9 cellular contexts compared by ENCODE assay signal in genomic region chr15:93024716-93025624, GRCh38.
DNase-seq lines count a peak whose midpoint lies in the region; ATAC-seq, FAIRE-seq and TF ChIP-seq lines count a peak whose summit lies in the region.
"Had no signal": no experiment of that assay in that cellular context is flagged by ENCODE, and none has a peak within 500 bp of the region (broad histone marks: within the 10 kb centered on the region; RNA-seq: fewer than 3 reads in every experiment).

No MANE protein-coding gene starts in this region.

- H3K36me3 Mint-ChIP-seq in activated naive CD4-positive, alpha-beta T cell treated with anti-CD3 and anti-CD28 coated beads, Interleukin-2, amount 10 ng/mL, durations not matched to agents 7 days and 5 days, result peaks cover 66% of the 10 kb centered on the region
- H3K36me3 Mint-ChIP-seq in WTC11, result peaks cover 66% of the 10 kb centered on the region
- H3K36me3 Mint-ChIP-seq in endothelial cell (ENCODE audit: low read depth, unreplicated experiment), result peaks cover 66% of the 10 kb centered on the region

- CTCF ChIA-PET in activated naive CD4-positive, alpha-beta T cell treated with anti-CD3 and anti-CD28 coated beads, Interleukin-2, amount 10 ng/mL, durations not matched to agents 7 days and 5 days (lab: Charles Lee), result interaction anchor here (1.2 to 5.4 kb wide), 3 partner anchors 63 to 1095 kb away, joined by 3 to 46 read pairs (median 5); no protein-coding TSS in a partner anchor
- CTCF ChIA-PET in WTC11 (lab: Charles Lee), result no interaction called here

- DNase-seq in activated naive CD4-positive, alpha-beta T cell treated with anti-CD3 and anti-CD28 coated beads, Interleukin-2, amount 10 ng/mL, durations not matched to agents 7 days and 5 days, result no peak
- no peak for DNase-seq in activated naive CD4-positive, alpha-beta T cell treated with anti-CD3 and anti-CD28 coated beads, Interleukin-2, amount 50 U/mL, for 16 hours
- DNase-seq in WTC11 (ENCODE audit: low spot score), result no peak
- DNase-seq in endothelial cell (ENCODE audit: low spot score), result no peak
- DNase-seq in substantia nigra (lab: John Stamatoyannopoulos, UW), result no peak
- no peak for DNase-seq in GM12891 (ENCODE audit: insufficient read length, low spot score)
- DNase-seq in activated CD4-positive, alpha-beta T cell treated with anti-CD3 and anti-CD28 coated beads, Interleukin-2, amount 50 U/mL, for 1 hour, result no peak
- no peak for DNase-seq in stimulated activated CD4-positive, alpha-beta T cell treated with anti-CD3 and anti-CD28 coated beads, Interleukin-15, amount 100 ng/mL, for 24 hours
- DNase-seq: NCI-H2029 treated with DMSO at 0.1 percent for 48 hours had no signal

- peak overlapping the region; percentile 74 for H3K27ac Mint-ChIP-seq in activated naive CD4-positive, alpha-beta T cell treated with anti-CD3 and anti-CD28 coated beads, Interleukin-2, amount 10 ng/mL, durations not matched to agents 7 days and 5 days
- H3K27ac Mint-ChIP-seq in WTC11 (peak overlapping the region; percentile 17; the same call in 1 of the 2 replicates), endothelial cell (ENCODE audit: unreplicated experiment) (peak overlapping the region; percentile 39)

- TF ChIP-seq CTCF in WTC11 (IDR thresholded peaks at IDR 0.05) (no peak), endothelial cell (IDR thresholded peaks at IDR 0.05; ENCODE audit: unreplicated experiment) (no peak)

- H3K9me3 Mint-ChIP-seq in activated naive CD4-positive, alpha-beta T cell treated with anti-CD3 and anti-CD28 coated beads, Interleukin-2, amount 10 ng/mL, durations not matched to agents 7 days and 5 days, result no peaks in the 10 kb centered on the region
- H3K9me3 Mint-ChIP-seq in WTC11, result no peaks in the 10 kb centered on the region
- no peaks in the 10 kb centered on the region for H3K9me3 Mint-ChIP-seq in endothelial cell (ENCODE audit: unreplicated experiment)

- no peak for TF ChIP-seq POLR2A in GM12891 (IDR thresholded peaks at IDR 0.05; ENCODE audit: low read depth, low read length)

- H3K27me3 Mint-ChIP-seq in activated naive CD4-positive, alpha-beta T cell treated with anti-CD3 and anti-CD28 coated beads, Interleukin-2, amount 10 ng/mL, durations not matched to agents 7 days and 5 days, result no peaks in the 10 kb centered on the region
- H3K27me3 Mint-ChIP-seq in WTC11 (ENCODE audit: low read depth) (no peaks in the 10 kb centered on the region), endothelial cell (ENCODE audit: unreplicated experiment) (peaks cover 9% of the 10 kb centered on the region)

- H3K4me3 Mint-ChIP-seq in activated naive CD4-positive, alpha-beta T cell treated with anti-CD3 and anti-CD28 coated beads, Interleukin-2, amount 10 ng/mL, durations not matched to agents 7 days and 5 days, result no peak overlapping the region
- H3K4me3 Mint-ChIP-seq in WTC11, result no peak overlapping the region
- H3K4me3 Mint-ChIP-seq in endothelial cell (ENCODE audit: unreplicated experiment), result peak overlapping the region; percentile 60

- H3K4me1 Mint-ChIP-seq in activated naive CD4-positive, alpha-beta T cell treated with anti-CD3 and anti-CD28 coated beads, Interleukin-2, amount 10 ng/mL, durations not matched to agents 7 days and 5 days, result peaks cover 64% of the 10 kb centered on the region
- H3K4me1 Mint-ChIP-seq in WTC11 (peaks cover 16% of the 10 kb centered on the region), endothelial cell (ENCODE audit: unreplicated experiment) (peaks cover 25% of the 10 kb centered on the region)

- POLR2A ChIA-PET in WTC11 (lab: Charles Lee), result interaction anchor here (1.0 kb wide), 1 partner anchor 125 kb away, joined by 3 read pairs; the partner anchor contains the start of gene CHD2

- no peak for FAIRE-seq in GM12891 (lab: Jason Lieb, UNC)

- H3K27ac ChIP-seq in substantia nigra (ENCODE audit: low read depth, low read length, poor library complexity, severe bottlenecking), result peak overlapping the region; percentile 11

- ATAC-seq in WTC11, result no peak

TF ChIP-seq in WTC11, 78 proteins besides CTCF, POLR2A, EP300 and RAD21 (continues in another document):
- TF ChIP-seq ZNF263 (CRISPR knock-in tag; IDR thresholded peaks at IDR 0.05; ENCODE audit: low read depth) (no peak), AR (CRISPR knock-in tag; IDR thresholded peaks at IDR 0.05) (no peak), RELA (CRISPR knock-in tag; IDR thresholded peaks at IDR 0.05; ENCODE audit: borderline replicate concordance) (no peak), ZNF416 (CRISPR knock-in tag; IDR thresholded peaks at IDR 0.05) (no peak), HMGA2 (CRISPR knock-in tag; IDR thresholded peaks at IDR 0.05) (no peak), MLX (CRISPR knock-in tag; IDR thresholded peaks at IDR 0.05) (no peak), KAT7 (CRISPR knock-in tag; IDR thresholded peaks at IDR 0.05; ENCODE audit: borderline replicate concordance) (no peak), SP1 (CRISPR knock-in tag; conservative IDR thresholded peaks at IDR 0.05) (no peak)

TF ChIP-seq in GM12891, 5 proteins besides CTCF, POLR2A, EP300 and RAD21:
- TF ChIP-seq POU2F2 (IDR thresholded peaks at IDR 0.05; ENCODE audit: low read depth, low read length) (no peak), PAX5 (IDR thresholded peaks at IDR 0.05; ENCODE audit: insufficient read depth, low read length, severe bottlenecking) (no peak)

Comparison
In these comparisons a context has a peak if more than half of its experiments do, and no peak if none do; other contexts are left out.
1. H3K27ac Mint-ChIP-seq: peak in every context shown above with its lines; median percentile 74 in activated naive CD4-positive, alpha-beta T cell treated with anti-CD3 and anti-CD28 coated beads, Interleukin-2, amount 10 ng/mL, durations not matched to agents 7 days and 5 days; 39 in endothelial cell; 17 in WTC11.